ENCODE assay signal across 1 cellular context in the genomic region with DNA sequence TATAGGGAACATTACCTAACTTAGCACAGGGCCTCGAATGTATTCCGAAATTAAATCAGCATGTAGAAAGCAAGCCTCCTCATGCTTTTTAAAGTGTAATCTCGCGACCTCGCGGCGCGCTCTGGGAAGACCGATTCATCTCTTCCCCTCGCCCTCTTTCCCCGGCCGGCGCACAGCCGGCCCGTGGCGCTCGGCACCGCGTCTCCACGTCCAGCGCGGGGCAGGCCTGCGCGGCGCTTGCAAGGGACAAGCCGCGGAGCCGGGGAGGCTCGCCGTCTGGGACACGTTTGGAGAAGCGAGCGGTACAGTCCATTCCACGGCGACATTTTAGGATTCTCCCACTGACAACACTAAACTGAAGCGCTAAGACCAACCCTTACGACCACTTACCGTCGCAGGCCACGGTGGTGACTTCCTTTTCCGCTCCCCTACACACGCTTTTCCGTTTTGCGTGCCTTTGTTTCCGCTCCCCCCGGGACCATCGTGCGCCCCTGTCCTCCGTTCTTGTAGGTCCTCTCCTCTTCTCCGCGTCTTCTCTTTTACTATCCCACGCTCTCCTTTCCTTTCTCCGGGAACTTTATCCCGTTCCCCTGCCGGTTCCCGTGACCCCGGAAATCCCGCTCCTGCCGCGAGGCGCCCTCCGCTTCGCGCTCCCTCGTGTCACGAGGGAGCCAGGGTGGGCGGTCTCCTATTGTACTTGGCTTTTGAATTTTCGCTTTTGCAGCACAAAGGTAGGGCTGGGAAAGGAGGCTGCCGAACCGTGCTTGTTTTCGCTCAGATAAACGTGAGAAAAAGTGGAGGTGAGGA.
A peak's percentile ranks its signal among the peaks of the same experiment; 100 is the strongest.
TF ChIP-seq lines count a peak whose summit lies in the region.

A gene with protein sequence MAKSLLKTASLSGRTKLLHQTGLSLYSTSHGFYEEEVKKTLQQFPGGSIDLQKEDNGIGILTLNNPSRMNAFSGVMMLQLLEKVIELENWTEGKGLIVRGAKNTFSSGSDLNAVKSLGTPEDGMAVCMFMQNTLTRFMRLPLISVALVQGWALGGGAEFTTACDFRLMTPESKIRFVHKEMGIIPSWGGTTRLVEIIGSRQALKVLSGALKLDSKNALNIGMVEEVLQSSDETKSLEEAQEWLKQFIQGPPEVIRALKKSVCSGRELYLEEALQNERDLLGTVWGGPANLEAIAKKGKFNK (minus strand): TSS at position 664 of the 807 bp plus-strand sequence. CDS start 12,581 bp downstream, outside the sequence.

TF ChIP-seq in A549, 52 proteins besides CTCF, POLR2A, EP300 and RAD21 (continued from another document):
- TF ChIP-seq, protein P1, sequence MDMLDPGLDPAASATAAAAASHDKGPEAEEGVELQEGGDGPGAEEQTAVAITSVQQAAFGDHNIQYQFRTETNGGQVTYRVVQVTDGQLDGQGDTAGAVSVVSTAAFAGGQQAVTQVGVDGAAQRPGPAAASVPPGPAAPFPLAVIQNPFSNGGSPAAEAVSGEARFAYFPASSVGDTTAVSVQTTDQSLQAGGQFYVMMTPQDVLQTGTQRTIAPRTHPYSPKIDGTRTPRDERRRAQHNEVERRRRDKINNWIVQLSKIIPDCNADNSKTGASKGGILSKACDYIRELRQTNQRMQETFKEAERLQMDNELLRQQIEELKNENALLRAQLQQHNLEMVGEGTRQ (IDR thresholded peaks at IDR 0.05): peak; percentile 58; the same call in 1 of the 2 replicates
- no peak for TF ChIP-seq CBX8 (IDR thresholded peaks at IDR 0.05)
- TF ChIP-seq RFX5 (IDR thresholded peaks at IDR 0.05): no peak
- peak in 1 of 2 experiments; percentile 62; a peak in 2 of 5 replicates for TF ChIP-seq JUN (IDR thresholded peaks at IDR 0.05)
- no peak for TF ChIP-seq KDM5A (IDR thresholded peaks at IDR 0.05)
- no peak for TF ChIP-seq FOXS1 (CRISPR knock-in tag; IDR thresholded peaks at IDR 0.05)
- no peak for TF ChIP-seq MAFK (IDR thresholded peaks at IDR 0.05; ENCODE audit: partially characterized antibody)
- TF ChIP-seq, protein P2, sequence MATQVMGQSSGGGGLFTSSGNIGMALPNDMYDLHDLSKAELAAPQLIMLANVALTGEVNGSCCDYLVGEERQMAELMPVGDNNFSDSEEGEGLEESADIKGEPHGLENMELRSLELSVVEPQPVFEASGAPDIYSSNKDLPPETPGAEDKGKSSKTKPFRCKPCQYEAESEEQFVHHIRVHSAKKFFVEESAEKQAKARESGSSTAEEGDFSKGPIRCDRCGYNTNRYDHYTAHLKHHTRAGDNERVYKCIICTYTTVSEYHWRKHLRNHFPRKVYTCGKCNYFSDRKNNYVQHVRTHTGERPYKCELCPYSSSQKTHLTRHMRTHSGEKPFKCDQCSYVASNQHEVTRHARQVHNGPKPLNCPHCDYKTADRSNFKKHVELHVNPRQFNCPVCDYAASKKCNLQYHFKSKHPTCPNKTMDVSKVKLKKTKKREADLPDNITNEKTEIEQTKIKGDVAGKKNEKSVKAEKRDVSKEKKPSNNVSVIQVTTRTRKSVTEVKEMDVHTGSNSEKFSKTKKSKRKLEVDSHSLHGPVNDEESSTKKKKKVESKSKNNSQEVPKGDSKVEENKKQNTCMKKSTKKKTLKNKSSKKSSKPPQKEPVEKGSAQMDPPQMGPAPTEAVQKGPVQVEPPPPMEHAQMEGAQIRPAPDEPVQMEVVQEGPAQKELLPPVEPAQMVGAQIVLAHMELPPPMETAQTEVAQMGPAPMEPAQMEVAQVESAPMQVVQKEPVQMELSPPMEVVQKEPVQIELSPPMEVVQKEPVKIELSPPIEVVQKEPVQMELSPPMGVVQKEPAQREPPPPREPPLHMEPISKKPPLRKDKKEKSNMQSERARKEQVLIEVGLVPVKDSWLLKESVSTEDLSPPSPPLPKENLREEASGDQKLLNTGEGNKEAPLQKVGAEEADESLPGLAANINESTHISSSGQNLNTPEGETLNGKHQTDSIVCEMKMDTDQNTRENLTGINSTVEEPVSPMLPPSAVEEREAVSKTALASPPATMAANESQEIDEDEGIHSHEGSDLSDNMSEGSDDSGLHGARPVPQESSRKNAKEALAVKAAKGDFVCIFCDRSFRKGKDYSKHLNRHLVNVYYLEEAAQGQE (IDR thresholded peaks at IDR 0.05): peak; percentile 56; the same call in 1 of the 2 replicates
- TF ChIP-seq EHF (CRISPR knock-in tag; IDR thresholded peaks at IDR 0.05): no peak
- TF ChIP-seq NFE2L2 (conservative IDR thresholded peaks at IDR 0.05; ENCODE audit: low read length): no peak
- no peak for TF ChIP-seq ZNF302 (CRISPR knock-in tag; IDR thresholded peaks at IDR 0.05)
- no peak for TF ChIP-seq EHMT2 (IDR thresholded peaks at IDR 0.05; ENCODE audit: low read depth)
- TF ChIP-seq, protein P3, sequence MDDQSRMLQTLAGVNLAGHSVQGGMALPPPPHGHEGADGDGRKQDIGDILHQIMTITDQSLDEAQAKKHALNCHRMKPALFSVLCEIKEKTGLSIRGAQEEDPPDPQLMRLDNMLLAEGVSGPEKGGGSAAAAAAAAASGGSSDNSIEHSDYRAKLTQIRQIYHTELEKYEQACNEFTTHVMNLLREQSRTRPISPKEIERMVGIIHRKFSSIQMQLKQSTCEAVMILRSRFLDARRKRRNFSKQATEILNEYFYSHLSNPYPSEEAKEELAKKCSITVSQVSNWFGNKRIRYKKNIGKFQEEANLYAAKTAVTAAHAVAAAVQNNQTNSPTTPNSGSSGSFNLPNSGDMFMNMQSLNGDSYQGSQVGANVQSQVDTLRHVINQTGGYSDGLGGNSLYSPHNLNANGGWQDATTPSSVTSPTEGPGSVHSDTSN (IDR thresholded peaks at IDR 0.05): no peak
- TF ChIP-seq CHD4 (IDR thresholded peaks at IDR 0.05; ENCODE audit: borderline replicate concordance): no peak
- TF ChIP-seq FOSL2 (IDR thresholded peaks at IDR 0.05): no peak
- TF ChIP-seq FOSL2 (CRISPR knock-in tag; IDR thresholded peaks at IDR 0.05): no peak
- TF ChIP-seq HOXB13 (CRISPR knock-in tag; IDR thresholded peaks at IDR 0.05; ENCODE audit: low read depth): 0 out of 2 replicates have a peak, but pooled peaks have one; percentile 16
- TF ChIP-seq, protein P4, sequence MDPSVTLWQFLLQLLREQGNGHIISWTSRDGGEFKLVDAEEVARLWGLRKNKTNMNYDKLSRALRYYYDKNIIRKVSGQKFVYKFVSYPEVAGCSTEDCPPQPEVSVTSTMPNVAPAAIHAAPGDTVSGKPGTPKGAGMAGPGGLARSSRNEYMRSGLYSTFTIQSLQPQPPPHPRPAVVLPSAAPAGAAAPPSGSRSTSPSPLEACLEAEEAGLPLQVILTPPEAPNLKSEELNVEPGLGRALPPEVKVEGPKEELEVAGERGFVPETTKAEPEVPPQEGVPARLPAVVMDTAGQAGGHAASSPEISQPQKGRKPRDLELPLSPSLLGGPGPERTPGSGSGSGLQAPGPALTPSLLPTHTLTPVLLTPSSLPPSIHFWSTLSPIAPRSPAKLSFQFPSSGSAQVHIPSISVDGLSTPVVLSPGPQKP (IDR thresholded peaks at IDR 0.05; ENCODE audit: low read depth, low read length): no peak
- no peak for TF ChIP-seq KDM1A (IDR thresholded peaks at IDR 0.05; ENCODE audit: low read depth)
- no peak for TF ChIP-seq MAZ (IDR thresholded peaks at IDR 0.05; ENCODE audit: borderline replicate concordance, low read depth, low read length)
- no peak for TF ChIP-seq NR3C1 (IDR thresholded peaks at IDR 0.05)
- no peak for TF ChIP-seq BHLHE40 (IDR thresholded peaks at IDR 0.05; ENCODE audit: low read depth, low read length)
- TF ChIP-seq HOXB5 (CRISPR knock-in tag; IDR thresholded peaks at IDR 0.05): 0 out of 2 replicates have a peak, but pooled peaks have one; percentile 10
- TF ChIP-seq ZFP36 (IDR thresholded peaks at IDR 0.05; ENCODE audit: borderline replicate concordance, partially characterized antibody): no peak
- TF ChIP-seq GATA3 (IDR thresholded peaks at IDR 0.05; ENCODE audit: borderline replicate concordance): no peak
- no peak for TF ChIP-seq TP53 (CRISPR knock-in tag; IDR thresholded peaks at IDR 0.05)
